ENCODE assay signal across 1 cellular context in the genomic region with DNA sequence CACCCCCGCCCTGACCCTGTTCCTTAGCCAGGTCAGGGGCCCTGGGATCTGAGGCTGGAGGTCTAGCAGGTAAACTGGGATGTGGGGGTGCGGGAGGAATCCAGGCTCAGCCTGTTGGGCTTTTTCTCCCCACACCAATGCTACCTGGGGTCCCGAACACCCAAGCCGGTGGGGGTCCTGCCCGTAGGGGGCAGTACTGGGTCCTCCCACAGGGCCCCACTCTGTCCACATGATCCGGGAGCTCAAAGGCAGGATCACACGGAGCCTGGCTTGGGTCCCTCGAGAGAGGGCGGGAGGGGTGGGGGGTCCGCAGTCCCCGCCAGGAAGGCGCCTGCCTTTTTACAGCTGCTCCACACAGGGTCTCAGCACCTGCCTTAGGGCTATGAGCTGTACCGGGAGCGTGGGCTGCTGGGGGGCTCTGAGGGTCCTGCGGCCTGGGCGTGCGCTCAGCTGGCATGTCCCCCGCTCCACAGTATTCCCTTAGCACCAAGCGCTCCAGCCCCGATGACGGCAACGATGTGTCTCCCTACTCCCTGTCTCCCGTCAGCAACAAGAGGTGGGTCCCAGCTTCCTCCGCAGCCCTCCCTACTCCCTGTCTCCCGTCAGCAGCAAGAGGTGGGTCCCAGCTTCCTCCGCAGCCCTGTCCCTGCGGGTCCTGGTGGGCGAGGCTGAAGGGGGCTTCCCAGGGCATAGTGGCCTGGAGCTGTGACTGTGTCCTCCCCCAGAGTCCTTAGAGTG.
TF ChIP-seq lines count a peak whose summit lies in the region.

No MANE protein-coding gene starts in this region.

TF ChIP-seq in GM23338, 12 proteins besides CTCF, POLR2A, EP300 and RAD21:
- TF ChIP-seq NANOG (IDR thresholded peaks at IDR 0.05; ENCODE audit: borderline replicate concordance) (no peak), STAT1 (IDR thresholded peaks at IDR 0.05; ENCODE audit: unreplicated experiment) (no peak), EZH2phosphoT487 (IDR thresholded peaks at IDR 0.05; ENCODE audit: unreplicated experiment) (no peak), POLR2AphosphoS5 (IDR thresholded peaks at IDR 0.05; ENCODE audit: low read depth) (no peak), JUNB (IDR thresholded peaks at IDR 0.05; ENCODE audit: unreplicated experiment) (no peak), ZNF114 (CRISPR knock-in tag; IDR thresholded peaks at IDR 0.05) (no peak), CREB1 (CRISPR knock-in tag; IDR thresholded peaks at IDR 0.05; ENCODE audit: low read depth) (no peak), EZH2 (IDR thresholded peaks at IDR 0.05; ENCODE audit: low read depth, unreplicated experiment) (no peak), ZNF331 (CRISPR knock-in tag; IDR thresholded peaks at IDR 0.05; ENCODE audit: low read depth) (no peak)
- TF ChIP-seq, protein P1, sequence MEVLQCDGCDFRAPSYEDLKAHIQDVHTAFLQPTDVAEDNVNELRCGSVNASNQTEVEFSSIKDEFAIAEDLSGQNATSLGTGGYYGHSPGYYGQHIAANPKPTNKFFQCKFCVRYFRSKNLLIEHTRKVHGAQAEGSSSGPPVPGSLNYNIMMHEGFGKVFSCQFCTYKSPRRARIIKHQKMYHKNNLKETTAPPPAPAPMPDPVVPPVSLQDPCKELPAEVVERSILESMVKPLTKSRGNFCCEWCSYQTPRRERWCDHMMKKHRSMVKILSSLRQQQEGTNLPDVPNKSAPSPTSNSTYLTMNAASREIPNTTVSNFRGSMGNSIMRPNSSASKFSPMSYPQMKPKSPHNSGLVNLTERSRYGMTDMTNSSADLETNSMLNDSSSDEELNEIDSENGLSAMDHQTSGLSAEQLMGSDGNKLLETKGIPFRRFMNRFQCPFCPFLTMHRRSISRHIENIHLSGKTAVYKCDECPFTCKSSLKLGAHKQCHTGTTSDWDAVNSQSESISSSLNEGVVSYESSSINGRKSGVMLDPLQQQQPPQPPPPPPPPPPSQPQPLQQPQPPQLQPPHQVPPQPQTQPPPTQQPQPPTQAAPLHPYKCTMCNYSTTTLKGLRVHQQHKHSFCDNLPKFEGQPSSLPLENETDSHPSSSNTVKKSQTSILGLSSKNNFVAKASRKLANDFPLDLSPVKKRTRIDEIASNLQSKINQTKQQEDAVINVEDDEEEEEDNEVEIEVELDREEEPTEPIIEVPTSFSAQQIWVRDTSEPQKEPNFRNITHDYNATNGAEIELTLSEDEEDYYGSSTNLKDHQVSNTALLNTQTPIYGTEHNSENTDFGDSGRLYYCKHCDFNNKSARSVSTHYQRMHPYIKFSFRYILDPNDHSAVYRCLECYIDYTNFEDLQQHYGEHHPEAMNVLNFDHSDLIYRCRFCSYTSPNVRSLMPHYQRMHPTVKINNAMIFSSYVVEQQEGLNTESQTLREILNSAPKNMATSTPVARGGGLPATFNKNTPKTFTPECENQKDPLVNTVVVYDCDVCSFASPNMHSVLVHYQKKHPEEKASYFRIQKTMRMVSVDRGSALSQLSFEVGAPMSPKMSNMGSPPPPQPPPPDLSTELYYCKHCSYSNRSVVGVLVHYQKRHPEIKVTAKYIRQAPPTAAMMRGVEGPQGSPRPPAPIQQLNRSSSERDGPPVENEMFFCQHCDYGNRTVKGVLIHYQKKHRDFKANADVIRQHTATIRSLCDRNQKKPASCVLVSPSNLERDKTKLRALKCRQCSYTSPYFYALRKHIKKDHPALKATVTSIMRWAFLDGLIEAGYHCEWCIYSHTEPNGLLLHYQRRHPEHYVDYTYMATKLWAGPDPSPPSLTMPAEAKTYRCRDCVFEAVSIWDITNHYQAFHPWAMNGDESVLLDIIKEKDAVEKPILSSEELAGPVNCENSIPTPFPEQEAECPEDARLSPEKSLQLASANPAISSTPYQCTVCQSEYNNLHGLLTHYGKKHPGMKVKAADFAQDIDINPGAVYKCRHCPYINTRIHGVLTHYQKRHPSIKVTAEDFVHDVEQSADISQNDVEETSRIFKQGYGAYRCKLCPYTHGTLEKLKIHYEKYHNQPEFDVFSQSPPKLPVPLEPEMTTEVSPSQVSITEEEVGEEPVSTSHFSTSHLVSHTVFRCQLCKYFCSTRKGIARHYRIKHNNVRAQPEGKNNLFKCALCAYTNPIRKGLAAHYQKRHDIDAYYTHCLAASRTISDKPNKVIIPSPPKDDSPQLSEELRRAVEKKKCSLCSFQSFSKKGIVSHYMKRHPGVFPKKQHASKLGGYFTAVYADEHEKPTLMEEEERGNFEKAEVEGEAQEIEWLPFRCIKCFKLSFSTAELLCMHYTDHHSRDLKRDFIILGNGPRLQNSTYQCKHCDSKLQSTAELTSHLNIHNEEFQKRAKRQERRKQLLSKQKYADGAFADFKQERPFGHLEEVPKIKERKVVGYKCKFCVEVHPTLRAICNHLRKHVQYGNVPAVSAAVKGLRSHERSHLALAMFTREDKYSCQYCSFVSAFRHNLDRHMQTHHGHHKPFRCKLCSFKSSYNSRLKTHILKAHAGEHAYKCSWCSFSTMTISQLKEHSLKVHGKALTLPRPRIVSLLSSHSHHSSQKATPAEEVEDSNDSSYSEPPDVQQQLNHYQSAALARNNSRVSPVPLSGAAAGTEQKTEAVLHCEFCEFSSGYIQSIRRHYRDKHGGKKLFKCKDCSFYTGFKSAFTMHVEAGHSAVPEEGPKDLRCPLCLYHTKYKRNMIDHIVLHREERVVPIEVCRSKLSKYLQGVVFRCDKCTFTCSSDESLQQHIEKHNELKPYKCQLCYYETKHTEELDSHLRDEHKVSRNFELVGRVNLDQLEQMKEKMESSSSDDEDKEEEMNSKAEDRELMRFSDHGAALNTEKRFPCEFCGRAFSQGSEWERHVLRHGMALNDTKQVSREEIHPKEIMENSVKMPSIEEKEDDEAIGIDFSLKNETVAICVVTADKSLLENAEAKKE (CRISPR knock-in tag; IDR thresholded peaks at IDR 0.05), result no peak
- TF ChIP-seq, protein P2, sequence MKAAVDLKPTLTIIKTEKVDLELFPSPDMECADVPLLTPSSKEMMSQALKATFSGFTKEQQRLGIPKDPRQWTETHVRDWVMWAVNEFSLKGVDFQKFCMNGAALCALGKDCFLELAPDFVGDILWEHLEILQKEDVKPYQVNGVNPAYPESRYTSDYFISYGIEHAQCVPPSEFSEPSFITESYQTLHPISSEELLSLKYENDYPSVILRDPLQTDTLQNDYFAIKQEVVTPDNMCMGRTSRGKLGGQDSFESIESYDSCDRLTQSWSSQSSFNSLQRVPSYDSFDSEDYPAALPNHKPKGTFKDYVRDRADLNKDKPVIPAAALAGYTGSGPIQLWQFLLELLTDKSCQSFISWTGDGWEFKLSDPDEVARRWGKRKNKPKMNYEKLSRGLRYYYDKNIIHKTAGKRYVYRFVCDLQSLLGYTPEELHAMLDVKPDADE (IDR thresholded peaks at IDR 0.05), result no peak
- TF ChIP-seq, protein P3, sequence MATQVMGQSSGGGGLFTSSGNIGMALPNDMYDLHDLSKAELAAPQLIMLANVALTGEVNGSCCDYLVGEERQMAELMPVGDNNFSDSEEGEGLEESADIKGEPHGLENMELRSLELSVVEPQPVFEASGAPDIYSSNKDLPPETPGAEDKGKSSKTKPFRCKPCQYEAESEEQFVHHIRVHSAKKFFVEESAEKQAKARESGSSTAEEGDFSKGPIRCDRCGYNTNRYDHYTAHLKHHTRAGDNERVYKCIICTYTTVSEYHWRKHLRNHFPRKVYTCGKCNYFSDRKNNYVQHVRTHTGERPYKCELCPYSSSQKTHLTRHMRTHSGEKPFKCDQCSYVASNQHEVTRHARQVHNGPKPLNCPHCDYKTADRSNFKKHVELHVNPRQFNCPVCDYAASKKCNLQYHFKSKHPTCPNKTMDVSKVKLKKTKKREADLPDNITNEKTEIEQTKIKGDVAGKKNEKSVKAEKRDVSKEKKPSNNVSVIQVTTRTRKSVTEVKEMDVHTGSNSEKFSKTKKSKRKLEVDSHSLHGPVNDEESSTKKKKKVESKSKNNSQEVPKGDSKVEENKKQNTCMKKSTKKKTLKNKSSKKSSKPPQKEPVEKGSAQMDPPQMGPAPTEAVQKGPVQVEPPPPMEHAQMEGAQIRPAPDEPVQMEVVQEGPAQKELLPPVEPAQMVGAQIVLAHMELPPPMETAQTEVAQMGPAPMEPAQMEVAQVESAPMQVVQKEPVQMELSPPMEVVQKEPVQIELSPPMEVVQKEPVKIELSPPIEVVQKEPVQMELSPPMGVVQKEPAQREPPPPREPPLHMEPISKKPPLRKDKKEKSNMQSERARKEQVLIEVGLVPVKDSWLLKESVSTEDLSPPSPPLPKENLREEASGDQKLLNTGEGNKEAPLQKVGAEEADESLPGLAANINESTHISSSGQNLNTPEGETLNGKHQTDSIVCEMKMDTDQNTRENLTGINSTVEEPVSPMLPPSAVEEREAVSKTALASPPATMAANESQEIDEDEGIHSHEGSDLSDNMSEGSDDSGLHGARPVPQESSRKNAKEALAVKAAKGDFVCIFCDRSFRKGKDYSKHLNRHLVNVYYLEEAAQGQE (IDR thresholded peaks at IDR 0.05; ENCODE audit: unreplicated experiment), result no peak
